ENCODE assay signal across 18 cellular contexts in the genomic region with DNA sequence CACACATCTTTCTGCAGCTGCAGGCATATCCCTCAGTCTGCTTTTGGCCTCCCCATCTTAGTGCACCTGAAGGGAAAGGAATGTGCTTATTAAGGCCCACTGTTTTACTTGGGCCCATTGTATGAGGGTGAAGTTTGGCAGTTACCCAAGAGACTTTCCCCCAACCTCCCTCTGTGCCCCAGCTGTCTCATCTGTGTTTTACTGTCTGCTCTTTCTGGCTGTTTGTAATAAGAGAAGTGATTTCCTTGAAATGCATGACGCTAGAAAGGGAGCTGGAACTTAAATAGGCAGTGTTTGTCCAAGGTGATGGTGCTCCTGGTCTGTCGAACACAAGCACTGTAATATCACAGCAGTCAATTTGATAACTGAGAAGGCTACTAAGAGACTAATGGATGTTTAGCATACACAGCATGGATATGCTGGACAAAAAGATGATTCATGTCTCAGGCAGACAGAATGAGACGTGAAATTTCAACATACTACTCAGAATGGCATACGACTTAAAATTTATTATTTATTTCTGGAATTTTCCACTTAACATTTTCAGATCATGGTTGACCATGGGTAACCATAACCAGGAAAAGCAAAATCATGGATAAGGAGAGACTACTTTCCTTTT. TPM values are rescaled to one million over a fixed set of nuclear protein-coding genes. Genes with fewer than 3 reads are reported as not detected.
DNase-seq lines count a peak whose midpoint lies in the region; ATAC-seq lines count a peak whose summit lies in the region.
"Had no signal": no experiment of that assay in that cellular context is flagged by ENCODE, and none has a peak within 500 bp of the region (broad histone marks: within the 10 kb centered on the region; RNA-seq: fewer than 3 reads in every experiment).

No MANE protein-coding gene starts in this region.

- DNase-seq in DMS79 treated with DMSO at 0.1 percent for 48 hours (lab: John Stamatoyannopoulos, UW), result peak; percentile 53
- peak; percentile 84 for DNase-seq in NCI-H2029 (lab: John Stamatoyannopoulos, UW)
- DNase-seq in NCI-H524 (lab: John Stamatoyannopoulos, UW), result peak; percentile 58 to 75
- DNase-seq in iris pigment epithelial cell (ENCODE audit: low read depth), result peak; percentile 8
- DNase-seq in activated CD8-positive, alpha-beta memory T cell treated with anti-CD3 and anti-CD28 coated beads for 24 hours, result no peak
- no peak for DNase-seq in mucosa of gallbladder (ENCODE audit: low spot score)
- DNase-seq: activated CD4-positive, CD25-positive, alpha-beta regulatory T cell; amygdala; gastrocnemius medialis; left ventricle myocardium inferior; Right ventricle myocardium superior; stimulated activated CD4-positive, alpha-beta T cell treated with anti-CD3 and anti-CD28 coated beads, Interleukin-4, amount 100 ng/mL, for 1 hour had no signal

- ATAC-seq in GM21447 (IDR thresholded peaks at IDR 0.05; ENCODE audit: unreplicated experiment) (no peak), HG02571 (IDR thresholded peaks at IDR 0.05; ENCODE audit: unreplicated experiment) (no peak)
- ATAC-seq: gastrocnemius medialis had no signal

RNA-seq across cellular contexts. Expression of a gene that starts 43.6 kb away (rescaled TPM):
- not detected for total RNA-seq in mucosa of gallbladder
- total RNA-seq: activated CD8-positive, alpha-beta memory T cell treated with anti-CD3 and anti-CD28 coated beads for 36 hours; activated T-helper 2 cell treated with anti-CD3 and anti-CD28 coated beads, Interferon-gamma antibody, Interleukin-2, Interleukin-4, amounts not matched to agents 10 μg/mL and 5 μg/mL and 100 μg/mL, durations not matched to agents 14 hours and 24 hours and 36 hours; endothelial cell of umbilical vein; gastrocnemius medialis; left ventricle myocardium inferior; Right ventricle myocardium superior; temporal lobe had no signal

Comparison
In these comparisons a context has a peak if more than half of its experiments do, and no peak if none do; other contexts are left out.
1. DNase-seq: peak in DMS79 treated with DMSO at 0.1 percent for 48 hours (single experiment), NCI-H2029 (single experiment), NCI-H524 (2 of 2) and iris pigment epithelial cell (single experiment); none in activated CD8-positive, alpha-beta memory T cell treated with anti-CD3 and anti-CD28 coated beads for 24 hours (single experiment) and mucosa of gallbladder (single experiment).